ENCODE assay signal across 11 cellular contexts in genomic region chr19:47512948-47513319, GRCh38. TPM values are rescaled to one million over a fixed set of nuclear protein-coding genes. Genes with fewer than 3 reads are reported as not detected.
DNase-seq lines count a peak whose midpoint lies in the region; ATAC-seq, FAIRE-seq and TF ChIP-seq lines count a peak whose summit lies in the region.
"Had no signal": no experiment of that assay in that cellular context is flagged by ENCODE, and none has a peak within 500 bp of the region (broad histone marks: within the 10 kb centered on the region; RNA-seq: fewer than 3 reads in every experiment).

No MANE protein-coding gene starts in this region.

- POLR2A ChIA-PET in K562 (lab: Yijun Ruan, JAX) = interaction anchor here (0.6 to 2.3 kb wide), 4 partner anchors 9 to 64 kb away, joined by 3 to 8 read pairs (median 3); partner anchors contain the start of gene KPTN

- 65 to 74% methylated on average over 8 of the region's 8 CpGs for WGBS in heart right ventricle, 2 donors
- 22% methylated on average over 7 of the region's 8 CpGs for WGBS in K562 (ENCODE audit: insufficient coverage, low coverage, missing lambda C conversion rate)
- WGBS in mesodermal cell (ENCODE audit: insufficient coverage in 2 of 2), 2 experiments = 81 to 86% methylated on average over 7 to 8 of the region's 8 CpGs
- WGBS in upper lobe of left lung, 2 donors = 41 to 52% methylated on average over 8 of the region's 8 CpGs

- ATAC-seq in heart right ventricle (no peak), Right ventricle myocardium inferior (no peak), K562 (no peak), upper lobe of left lung (ENCODE audit: low FRiP score in 2 of 2) (no peak)

- H3K27me3 ChIP-seq in heart right ventricle (no peaks in the 10 kb centered on the region), K562 (ENCODE audit: control insufficient read depth in 2 of 2, insufficient read depth in 2 of 2, low read length in 2 of 2) (no peaks in the 10 kb centered on the region), upper lobe of left lung (no peaks in the 10 kb centered on the region)

- H3K9ac ChIP-seq in K562 (ENCODE audit: insufficient read depth in 1 of 2, low read depth in 2 of 2, low read length in 2 of 2) = peak overlapping the region; percentile 46 to 82

- peaks cover 39 to 74% (median 70%) of the 10 kb centered on the region in 9 donors for H3K4me1 ChIP-seq in heart right ventricle
- H3K4me1 ChIP-seq in K562 (replicated peaks in 1 of 2; ENCODE audit: control insufficient read depth in 2 of 2, insufficient read depth in 2 of 2, low read length in 2 of 2) = peaks cover 20 to 50% of the 10 kb centered on the region in 2 experiments
- H3K4me1 ChIP-seq in mesodermal cell (ENCODE audit: control insufficient read depth, insufficient read depth, low read length, poor library complexity, severe bottlenecking) = peaks cover 19% of the 10 kb centered on the region
- peaks cover 61 to 66% (median 64%) of the 10 kb centered on the region in 4 donors for H3K4me1 ChIP-seq in upper lobe of left lung

- no peaks in the 10 kb centered on the region for H3K36me3 ChIP-seq in heart right ventricle
- peaks cover 28% of the 10 kb centered on the region; the same call in 2 of the 3 replicates for H3K36me3 ChIP-seq in K562 (ENCODE audit: control insufficient read depth, insufficient read depth, low read length)
- H3K36me3 ChIP-seq in mesodermal cell (ENCODE audit: control insufficient read depth, insufficient read depth, low read length) = peaks cover 10% of the 10 kb centered on the region
- H3K36me3 ChIP-seq in upper lobe of left lung = peaks cover 0 to 7% (median 0%) of the 10 kb centered on the region in 4 donors

- TF ChIP-seq POLR2A in K562 (conservative IDR thresholded peaks at IDR 0.05) (no peak), upper lobe of left lung (IDR thresholded peaks at IDR 0.05) (no peak)

- TF ChIP-seq EP300 in K562 (IDR thresholded peaks at IDR 0.05; ENCODE audit: low read length) = no peak
- no peak for TF ChIP-seq EP300 in upper lobe of left lung (IDR thresholded peaks at IDR 0.05)

- peaks cover 67% of the 10 kb centered on the region for H3K79me2 ChIP-seq in K562 (ENCODE audit: control insufficient read depth, insufficient read depth, low read length)

- no peak for FAIRE-seq in K562 (lab: Jason Lieb, UNC)

- peak overlapping the region; percentile 74 for H3K4me2 ChIP-seq in K562 (ENCODE audit: insufficient read depth, low read length)

- in situ Hi-C loops in K562 (cut with MboI) = no loop called here

- peak overlapping the region in 8 of 10 donors; percentile 85 to 97 (median 94) for H3K4me3 ChIP-seq in heart right ventricle
- H3K4me3 ChIP-seq in K562 = peak overlapping the region; percentile 96
- H3K4me3 ChIP-seq in mesodermal cell (ENCODE audit: extremely low read depth, insufficient read depth, low read length, poor library complexity, severe bottlenecking) = peak overlapping the region; percentile 98
- H3K4me3 ChIP-seq in upper lobe of left lung = peak overlapping the region in 3 of 4 donors; percentile 68 to 97 (median 81)

- BruUV-seq in K562 (replicated peaks; lab: Mats Ljungman, UMichigan) = no TSS peak

- no peak for TF ChIP-seq CTCF in heart right ventricle (IDR thresholded peaks at IDR 0.05)
- TF ChIP-seq CTCF in K562 (IDR thresholded peaks at IDR 0.05 in 2 of 3, conservative IDR thresholded peaks at IDR 0.05 in 1 of 3; ENCODE audit: insufficient read depth in 2 of 3, low read depth in 1 of 3, low read length in 3 of 3) = no peak
- no peak for TF ChIP-seq CTCF in upper lobe of left lung (IDR thresholded peaks at IDR 0.05)

- H3K9me3 ChIP-seq in heart right ventricle (no peaks in the 10 kb centered on the region), K562 (replicated peaks; ENCODE audit: control insufficient read depth, insufficient read depth, low read depth, low read length) (no peaks in the 10 kb centered on the region), mesodermal cell (ENCODE audit: control insufficient read depth, low read length) (no peaks in the 10 kb centered on the region), upper lobe of left lung (no peaks in the 10 kb centered on the region)

- TF ChIP-seq RAD21 in K562 (CRISPR knock-in tag; conservative IDR thresholded peaks at IDR 0.05 in 1 of 2, IDR thresholded peaks at IDR 0.05 in 1 of 2) = no peak

- H3K27ac ChIP-seq in heart right ventricle (peak overlapping the region in 8 of 10 donors; percentile 35 to 99 (median 96)), K562 (ENCODE audit: extremely low read depth, low read depth, low read length) (peak overlapping the region; percentile 61), mesodermal cell (ENCODE audit: low read depth, low read length, severe bottlenecking) (no peak overlapping the region), upper lobe of left lung (peak overlapping the region; percentile 67 to 99 (median 98))

- no peak for DNase-seq in heart right ventricle
- DNase-seq in Right ventricle myocardium inferior (ENCODE audit: missing footprints) = no peak
- no peak for DNase-seq in K562 (ENCODE audit: extremely low read depth in 1 of 4, low spot score in 3 of 4)
- no peak for DNase-seq in upper lobe of left lung
- no peak for DNase-seq in NCI-H345 (lab: John Stamatoyannopoulos, UW)
- DNase-seq in AG20443 (ENCODE audit: low spot score) = no peak
- no peak for DNase-seq in posterior vena cava (ENCODE audit: low spot score)
- DNase-seq: activated CD8-positive, alpha-beta memory T cell treated with anti-CD3 and anti-CD28 coated beads, Interleukin-2, amount 50 U/mL, for 48 hours; DMS79 treated with DMSO at 0.1 percent for 48 hours; NCI-H2081 treated with DMSO at 0.1 percent for 48 hours had no signal

- CTCF ChIA-PET in K562 (lab: Yijun Ruan, JAX; ENCODE audit: low intra/inter-chr PET ratio) = no interaction called here

- no peaks in the 10 kb centered on the region for H3K9me1 ChIP-seq in K562 (ENCODE audit: control insufficient read depth, insufficient read depth, low read length)

- intact Hi-C loops in heart right ventricle (cut with DNase I) = loop anchor here in 5 of 10 donors (5.0 to 10.0 kb wide), 5 partner anchors 76 to 184 kb away; partner anchors contain the start of gene BICRA (in 2 of the 5)
- intact Hi-C loops in Right ventricle myocardium inferior (cut with DNase I) = no loop called here
- intact Hi-C loops in K562 (cut with micrococcal nuclease) = no loop called here
- intact Hi-C loops in posterior vena cava (cut with DNase I) = no loop called here

- H4K20me1 ChIP-seq in K562 (replicated peaks; ENCODE audit: control insufficient read depth, insufficient read depth, low read length) = peaks cover 11% of the 10 kb centered on the region

- H2AFZ ChIP-seq in K562 (ENCODE audit: low read depth, low read length) = no peak overlapping the region

RNA-seq across cellular contexts. Expression of gene NAPA, which starts 1.9 kb away (rescaled TPM):
- total RNA-seq in heart right ventricle = 100 to 1,000 TPM; 115 to 183 (median 121) TPM
- 100 to 1,000 TPM; 133 to 135 TPM for polyA plus RNA-seq in heart right ventricle
- total RNA-seq in Right ventricle myocardium inferior = 119 TPM
- total RNA-seq in K562 (2011; cell fraction: chromatin; rRNA removed; ENCODE audit: low replicate concordance) = 45.2 and 101 TPM in 2 replicates
- total RNA-seq in K562 (2011; cell fraction: nucleolus; rRNA removed) = 60.4 and 69.0 TPM in 2 replicates
- total RNA-seq in K562 (2011; cell fraction: nucleoplasm; rRNA removed) = 46.8 and 63.8 TPM in 2 replicates
- total RNA-seq in K562 (2014; rRNA removed) = 98.6 and 103 TPM in 2 replicates
- total RNA-seq in K562 (2014; rRNA removed; fragmentation: Illumina TruSeq; extraction: Trizol) = 23.3 and 25.7 TPM in 2 replicates
- total RNA-seq in K562 (2015; rRNA removed; fragmentation: Illumina TruSeq; extraction: Trizol) = 49.3 and 49.4 TPM in 2 replicates
- total RNA-seq in K562 (2021) = 88.5 and 92.6 TPM in 2 replicates
- 77.5 and 115 TPM in 2 replicates for polyA plus RNA-seq in K562 (2011; rRNA removed)
- polyA plus RNA-seq in K562 (2011; cell fraction: cytosol; rRNA removed) = 74.7 and 132 TPM in 2 replicates
- 52.5 and 61.2 TPM in 2 replicates for polyA plus RNA-seq in K562 (2011; cell fraction: nucleus; rRNA removed)
- 72.3 and 117 TPM in 2 replicates for polyA plus RNA-seq in K562 (2012)
- 82.2 and 88.2 TPM in 2 replicates for polyA plus RNA-seq in K562 (2014; fragmentation: Illumina TruSeq; extraction: Trizol)
- polyA plus RNA-seq in K562 (2014; fragmentation: Nextera tagmentation; extraction: Ambion mirVana) = 10 to 100 TPM in 1 of 2 experiments, 1 to 10 TPM in 1; 5.4 to 22.4 TPM
- 79.3 and 91.8 TPM in 2 replicates for polyA plus RNA-seq in K562 (2014; rRNA removed)
- 66.5 and 83.7 TPM in 2 replicates for polyA minus RNA-seq in K562 (2011; rRNA and poly(A)+ RNA removed)
- 79.6 and 85.6 TPM in 2 replicates for polyA minus RNA-seq in K562 (2011; cell fraction: cytosol; rRNA and poly(A)+ RNA removed)
- 26.5 and 37.7 TPM in 2 replicates for polyA minus RNA-seq in K562 (2011; cell fraction: nucleus; rRNA and poly(A)+ RNA removed)
- polyA plus RNA-seq in mesodermal cell (2013, experiment 1 of 2) = 69.1 TPM
- polyA plus RNA-seq in mesodermal cell (2013, experiment 2 of 2) = 50.5 TPM
- total RNA-seq in upper lobe of left lung = 100 to 1,000 TPM; 107 to 183 (median 152) TPM
- total RNA-seq in posterior vena cava = 10 to 100 TPM; 75.8 to 83.8 TPM

RNA-seq across cellular contexts. Expression of gene KPTN, which starts 28.9 kb away (rescaled TPM):
- total RNA-seq in heart right ventricle (10 to 100 TPM in 3 of 10 donors, 1 to 10 TPM in 7; 4.0 to 11.8 (median 8.1) TPM), Right ventricle myocardium inferior (9.1 TPM), K562 (2014; rRNA removed) (8.5 and 11.9 TPM in 2 replicates), K562 (2014; rRNA removed; fragmentation: Illumina TruSeq; extraction: Trizol) (4.9 and 6.4 TPM in 2 replicates), K562 (2015; rRNA removed; fragmentation: Illumina TruSeq; extraction: Trizol) (7.8 and 8.0 TPM in 2 replicates), K562 (2021) (14.3 and 16.3 TPM in 2 replicates), upper lobe of left lung (10 to 100 TPM in 2 of 6 donors, 1 to 10 TPM in 4; 3.5 to 15.8 (median 7.4) TPM), posterior vena cava (1 to 10 TPM; 6.5 to 7.9 TPM)
- polyA plus RNA-seq in heart right ventricle (10 to 100 TPM; 11.1 to 35.6 TPM), K562 (2011; rRNA removed) (10.0 and 10.5 TPM in 2 replicates), K562 (2014; fragmentation: Illumina TruSeq; extraction: Trizol) (12.3 and 18.2 TPM in 2 replicates), K562 (2014; fragmentation: Nextera tagmentation; extraction: Ambion mirVana) (1 to 10 TPM in 1 of 2 experiments, under 1 TPM in 1; 0.56 to 2.7 TPM), K562 (2014; rRNA removed) (16.2 and 18.6 TPM in 2 replicates)
- total RNA-seq in K562 (2011; cell fraction: chromatin; rRNA removed; ENCODE audit: low replicate concordance) = 6.2 and 16.4 TPM in 2 replicates
- total RNA-seq in K562 (2011; cell fraction: nucleolus; rRNA removed) = 13.6 and 14.7 TPM in 2 replicates
- total RNA-seq in K562 (2011; cell fraction: nucleoplasm; rRNA removed) = 7.3 and 7.6 TPM in 2 replicates
- 9.7 and 17.1 TPM in 2 replicates for polyA plus RNA-seq in K562 (2011; cell fraction: cytosol; rRNA removed)
- polyA plus RNA-seq in K562 (2011; cell fraction: nucleus; rRNA removed) = 28.4 and 49.7 TPM in 2 replicates
- 11.8 and 12.7 TPM in 2 replicates for polyA plus RNA-seq in K562 (2012)
- polyA minus RNA-seq in K562 (2011; rRNA and poly(A)+ RNA removed) = 2.6 and 4.0 TPM in 2 replicates
- polyA minus RNA-seq in K562 (2011; cell fraction: cytosol; rRNA and poly(A)+ RNA removed) = 2.9 and 5.1 TPM in 2 replicates
- 2.8 TPM in 2 replicates for polyA minus RNA-seq in K562 (2011; cell fraction: nucleus; rRNA and poly(A)+ RNA removed)
- 18.3 TPM for polyA plus RNA-seq in mesodermal cell (2013, experiment 1 of 2)
- 12.5 TPM for polyA plus RNA-seq in mesodermal cell (2013, experiment 2 of 2)

RNA-seq across cellular contexts. Expression of gene SLC8A2, which starts 41.2 kb away (rescaled TPM):
- total RNA-seq in heart right ventricle = under 1 TPM in 7 of 10 donors, not detected in 3; 0.11 to 0.64 (median 0.15) TPM
- polyA plus RNA-seq in heart right ventricle = under 1 TPM; 0.03 to 0.22 TPM
- total RNA-seq in Right ventricle myocardium inferior = 0.46 TPM
- 1.0 and 3.4 TPM in 2 replicates for total RNA-seq in K562 (2011; cell fraction: chromatin; rRNA removed; ENCODE audit: low replicate concordance)
- total RNA-seq in K562 (2011; cell fraction: nucleolus; rRNA removed) = 1.2 and 2.0 TPM in 2 replicates
- 1.0 and 1.5 TPM in 2 replicates for total RNA-seq in K562 (2011; cell fraction: nucleoplasm; rRNA removed)
- 0.64 and 0.86 TPM in 2 replicates for total RNA-seq in K562 (2014; rRNA removed)
- 0.10 and 0.15 TPM in 2 replicates for total RNA-seq in K562 (2014; rRNA removed; fragmentation: Illumina TruSeq; extraction: Trizol)
- 0.30 TPM in 1 of 2 replicates, not detected in the other for total RNA-seq in K562 (2015; rRNA removed; fragmentation: Illumina TruSeq; extraction: Trizol)
- total RNA-seq in K562 (2021) = 0.60 and 0.66 TPM in 2 replicates
- polyA plus RNA-seq in K562 (2011; rRNA removed) = 0.09 and 0.17 TPM in 2 replicates
- polyA plus RNA-seq in K562 (2011; cell fraction: cytosol; rRNA removed) = 0.21 and 1.7 TPM in 2 replicates
- 0.48 and 1.0 TPM in 2 replicates for polyA plus RNA-seq in K562 (2011; cell fraction: nucleus; rRNA removed)
- polyA plus RNA-seq in K562 (2012) = 0.61 and 0.62 TPM in 2 replicates
- polyA plus RNA-seq in K562 (2014; fragmentation: Illumina TruSeq; extraction: Trizol) = 0.07 and 0.43 TPM in 2 replicates
- not detected for polyA plus RNA-seq in K562 (2014; fragmentation: Nextera tagmentation; extraction: Ambion mirVana)
- 0.18 and 0.32 TPM in 2 replicates for polyA plus RNA-seq in K562 (2014; rRNA removed)
- polyA minus RNA-seq in K562 (2011; rRNA and poly(A)+ RNA removed) = 0.42 and 0.49 TPM in 2 replicates
- not detected in 2 replicates for polyA minus RNA-seq in K562 (2011; cell fraction: cytosol; rRNA and poly(A)+ RNA removed)
- 0.27 and 0.56 TPM in 2 replicates for polyA minus RNA-seq in K562 (2011; cell fraction: nucleus; rRNA and poly(A)+ RNA removed)
- polyA plus RNA-seq in mesodermal cell (2013, experiment 1 of 2) = 2.1 TPM
- polyA plus RNA-seq in mesodermal cell (2013, experiment 2 of 2) = 2.6 TPM
- total RNA-seq in upper lobe of left lung = under 1 TPM in 3 of 6 donors, not detected in 3; 0.11 to 0.64 (median 0.15) TPM
- under 1 TPM; 0.56 to 0.67 TPM for total RNA-seq in posterior vena cava
